In the genomic region with DNA sequence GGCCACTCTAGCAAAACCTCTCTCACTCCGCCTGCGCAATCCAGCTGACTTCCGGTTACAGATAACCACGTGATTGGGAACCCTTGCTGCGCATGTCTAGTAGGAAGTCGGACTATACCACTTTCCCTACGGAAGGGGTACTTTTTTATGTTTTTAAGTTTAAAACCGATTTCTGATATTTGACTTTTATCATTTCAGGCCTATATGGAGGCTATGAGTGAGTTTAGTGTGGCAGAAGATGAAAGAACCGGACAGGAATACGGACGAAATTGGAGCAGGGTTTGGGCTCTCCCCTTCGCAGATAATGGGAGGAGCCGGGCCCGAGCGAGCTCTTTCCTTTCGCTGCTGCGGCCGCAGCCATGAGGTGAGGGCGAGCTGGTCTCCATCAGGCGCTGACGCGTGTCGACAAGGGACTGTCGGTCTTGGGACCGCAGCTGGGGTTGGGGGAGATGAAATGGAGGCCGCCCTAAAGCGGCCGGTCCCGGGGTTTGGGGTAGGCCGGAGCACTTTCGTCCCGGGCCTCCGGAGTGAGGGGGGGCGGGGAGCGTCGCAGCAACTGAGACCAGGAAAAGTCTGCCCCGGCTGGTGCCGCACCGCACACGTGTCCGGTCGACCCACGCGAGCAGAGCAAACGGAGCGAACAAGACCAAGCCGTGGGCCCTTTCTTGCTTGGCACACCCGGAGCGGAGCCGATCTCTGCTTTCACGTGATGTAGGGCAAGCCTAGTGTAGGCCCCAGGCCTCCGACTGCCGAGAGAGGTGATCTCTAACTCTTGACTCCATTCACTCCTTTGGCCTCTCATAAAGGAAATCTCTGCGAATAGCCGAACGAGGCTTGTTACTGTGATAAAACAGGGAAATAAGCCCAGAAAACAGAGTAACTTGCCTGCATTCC, we compare ENCODE assay signal across 8 cellular contexts. TPM values are rescaled to one million over a fixed set of nuclear protein-coding genes. Genes with fewer than 3 reads are reported as not detected.
A peak's percentile ranks its signal among the peaks of the same experiment; 100 is the strongest.
DNase-seq lines count a peak whose midpoint lies in the region; ATAC-seq and TF ChIP-seq lines count a peak whose summit lies in the region.

A gene (plus strand): TSS at position 298 of the 894 bp plus-strand sequence. CDS start 62 bp downstream, at position 360.

- H2AFZ ChIP-seq in parathyroid adenoma = peak within 1 kb of the TSS; percentile 89

- H3K4me3 ChIP-seq in cardiac muscle cell (peak within 1 kb of the TSS; percentile 65), parathyroid adenoma (ENCODE audit: low read depth, low read length) (peak within 1 kb of the TSS; percentile 89), tibial artery (peak within 1 kb of the TSS; percentile 81 to 83)

- H3K4me3 Mint-ChIP-seq in activated naive CD8-positive, alpha-beta T cell treated with anti-CD3 and anti-CD28 coated beads, Interleukin-2, amount 50 U/mL, for 24 hours = peak within 1 kb of the TSS; percentile 87

- H3K36me3 ChIP-seq in cardiac muscle cell = peaks cover 36% of the 10 kb centered on the region
- H3K36me3 ChIP-seq in parathyroid adenoma (ENCODE audit: control insufficient read depth, insufficient read depth, low read length) = no peaks in the 10 kb centered on the region
- H3K36me3 ChIP-seq in tibial artery = peaks cover 39 to 42% (median 41%) of the 10 kb centered on the region in 3 donors

- H3K4me1 Mint-ChIP-seq in activated naive CD8-positive, alpha-beta T cell treated with anti-CD3 and anti-CD28 coated beads, Interleukin-2, amount 50 U/mL, for 24 hours = peaks cover 60% of the 10 kb centered on the region

- H3K9ac ChIP-seq in parathyroid adenoma = peak within 1 kb of the TSS; percentile 90

- TF ChIP-seq POLR2A in GM10847 (IDR thresholded peaks at IDR 0.05; ENCODE audit: extremely low read depth, insufficient read length) = peak; percentile 97

- peak; percentile 67 for ATAC-seq in HG02759 (IDR thresholded peaks at IDR 0.05; ENCODE audit: unreplicated experiment)
- ATAC-seq in activated naive CD8-positive, alpha-beta T cell treated with anti-CD3 and anti-CD28 coated beads, Interleukin-2, amount 50 U/mL, for 24 hours = peak; percentile 33

- peak within 1 kb of the TSS; percentile 97 for H3K27ac ChIP-seq in cardiac muscle cell
- peak within 1 kb of the TSS; percentile 98 for H3K27ac ChIP-seq in parathyroid adenoma
- peak within 1 kb of the TSS; percentile 98 to 100 for H3K27ac ChIP-seq in tibial artery

- peaks cover 19% of the 10 kb centered on the region for H3K4me1 ChIP-seq in cardiac muscle cell (ENCODE audit: low read depth)
- peaks cover 19% of the 10 kb centered on the region for H3K4me1 ChIP-seq in parathyroid adenoma
- H3K4me1 ChIP-seq in tibial artery = peaks cover 0 to 46% (median 39%) of the 10 kb centered on the region in 4 donors

- TF ChIP-seq CTCF in cardiac muscle cell (IDR thresholded peaks at IDR 0.05; ENCODE audit: low read depth, low read length) (no peak), parathyroid adenoma (IDR thresholded peaks at IDR 0.05) (no peak), tibial artery (IDR thresholded peaks at IDR 0.05) (peak in 1 of 2 experiments; percentile 17)

- peaks cover 56% of the 10 kb centered on the region for H3K36me3 Mint-ChIP-seq in activated naive CD8-positive, alpha-beta T cell treated with anti-CD3 and anti-CD28 coated beads, Interleukin-2, amount 50 U/mL, for 24 hours (ENCODE audit: low read depth)

- peak within 1 kb of the TSS; percentile 100 for H3K27ac Mint-ChIP-seq in activated naive CD8-positive, alpha-beta T cell treated with anti-CD3 and anti-CD28 coated beads, Interleukin-2, amount 50 U/mL, for 24 hours

- peak within 1 kb of the TSS; percentile 91 for H3K4me2 ChIP-seq in parathyroid adenoma (ENCODE audit: low read length)

- peaks cover 11% of the 10 kb centered on the region for H3K79me2 ChIP-seq in parathyroid adenoma

- no peaks in the 10 kb centered on the region for H3K9me3 Mint-ChIP-seq in activated naive CD8-positive, alpha-beta T cell treated with anti-CD3 and anti-CD28 coated beads, Interleukin-2, amount 50 U/mL, for 24 hours

- H3K27me3 ChIP-seq in cardiac muscle cell (no peaks in the 10 kb centered on the region), parathyroid adenoma (ENCODE audit: control insufficient read depth, insufficient read depth, low read length) (no peaks in the 10 kb centered on the region), tibial artery (no peaks in the 10 kb centered on the region)

- H3K27me3 Mint-ChIP-seq in activated naive CD8-positive, alpha-beta T cell treated with anti-CD3 and anti-CD28 coated beads, Interleukin-2, amount 50 U/mL, for 24 hours = peaks cover 3% of the 10 kb centered on the region

- DNase-seq in NCI-H1436 treated with DMSO at 0.1 percent for 48 hours (lab: John Stamatoyannopoulos, UW) (peak; percentile 90), T follicular helper cell (ENCODE audit: low read depth) (peak; percentile 79), cardiac muscle cell (ENCODE audit: low read depth in 1 of 2, low spot score in 1 of 2) (peak; percentile 96 to 97), tibial artery (peak; percentile 94 to 95)
- peak; percentile 88 for DNase-seq in activated naive CD8-positive, alpha-beta T cell treated with anti-CD3 and anti-CD28 coated beads, Interleukin-2, amount 50 U/mL, for 24 hours

- no peaks in the 10 kb centered on the region for H3K9me3 ChIP-seq in cardiac muscle cell (ENCODE audit: low read depth)
- no peaks in the 10 kb centered on the region for H3K9me3 ChIP-seq in parathyroid adenoma (ENCODE audit: control insufficient read depth, low read length)
- H3K9me3 ChIP-seq in tibial artery = no peaks in the 10 kb centered on the region

- intact Hi-C loops in tibial artery (cut with DNase I; ENCODE audit: low total_unique reads) = loop anchor here (5.0 kb wide), 1 partner anchor 32 kb away; no protein-coding TSS in a partner anchor

RNA-seq across cellular contexts. Expression of the gene that starts here (rescaled TPM):
- 2,476 and 3,028 TPM in 2 replicates for total RNA-seq in cardiac muscle cell
- polyA plus RNA-seq in cardiac muscle cell = 761 and 822 TPM in 2 replicates

Comparison
In these comparisons a context has a peak if more than half of its experiments do, and no peak if none do; other contexts are left out.
1. Peak in every context shown above with its lines: DNase-seq, ATAC-seq, H3K4me3 ChIP-seq and H3K27ac ChIP-seq.